ENCODE assay signal across 2 cellular contexts in genomic region chr1:14228677-14229076, GRCh38.
TF ChIP-seq lines count a peak whose summit lies in the region.

No MANE protein-coding gene starts in this region.

TF ChIP-seq in K562, 482 proteins besides CTCF, POLR2A, EP300 and RAD21 (continued from another document):
- TF ChIP-seq THAP12 (CRISPR knock-in tag; IDR thresholded peaks at IDR 0.05) (no peak), SMARCB1 (IDR thresholded peaks at IDR 0.05; ENCODE audit: insufficient read length, low read depth) (no peak), VEZF1 (CRISPR knock-in tag; IDR thresholded peaks at IDR 0.05) (no peak), SRSF7 (optimal IDR thresholded peaks at IDR 0.05; ENCODE audit: low read depth, low read length) (no peak), GABPA (tag; conservative IDR thresholded peaks at IDR 0.05; ENCODE audit: low read depth) (no peak), ZNF830 (CRISPR knock-in tag; IDR thresholded peaks at IDR 0.05) (no peak), HNRNPL (IDR thresholded peaks at IDR 0.05; ENCODE audit: low read depth, low read length) (no peak), SIN3B (IDR thresholded peaks at IDR 0.05; ENCODE audit: low read depth) (no peak)

TF ChIP-seq in SK-N-SH treated with all-trans-retinoic acid at 6 μM for 48 hours, 23 proteins besides CTCF, POLR2A, EP300 and RAD21 (continued from another document):
- TF ChIP-seq POU6F1 (CRISPR knock-in tag; IDR thresholded peaks at IDR 0.05; ENCODE audit: borderline replicate concordance, low read depth) (no peak), GLIS3 (CRISPR knock-in tag; IDR thresholded peaks at IDR 0.05) (no peak)
TF ChIP-seq in SK-N-SH treated with all-trans-retinoic acid at 6 μM for 48 hours: peak in this region for 0.
